ENCODE assay signal across 9 cellular contexts in genomic region chr19:30784850-30785459, GRCh38.
A peak's percentile ranks its signal among the peaks of the same experiment; 100 is the strongest.
DNase-seq lines count a peak whose midpoint lies in the region; ATAC-seq and TF ChIP-seq lines count a peak whose summit lies in the region.
"Had no signal": no experiment of that assay in that cellular context is flagged by ENCODE, and none has a peak within 500 bp of the region (broad histone marks: within the 10 kb centered on the region; RNA-seq: fewer than 3 reads in every experiment).

No MANE protein-coding gene starts in this region.

- H3K9ac ChIP-seq in fibroblast of lung (ENCODE audit: insufficient read depth, low read length): no peak overlapping the region
- H3K9ac ChIP-seq: BLaER1 had no signal

- H3K9me3 Mint-ChIP-seq in activated CD8-positive, alpha-beta memory T cell treated with anti-CD3 and anti-CD28 coated beads, Interleukin-2, amount 10 ng/mL, durations not matched to agents 7 days and 5 days (ENCODE audit: low read depth): no peaks in the 10 kb centered on the region
- peaks cover 22% of the 10 kb centered on the region for H3K9me3 Mint-ChIP-seq in osteocyte (ENCODE audit: unreplicated experiment)

- no peak overlapping the region for H2AFZ ChIP-seq in fibroblast of lung (ENCODE audit: low read length)

- WGBS in upper lobe of left lung, 2 donors: 66% methylated on average over 12 of the region's 12 CpGs

- peak; percentile 29 for DNase-seq in NCI-H146 (lab: John Stamatoyannopoulos, UW)
- no peak for DNase-seq in NCI-H146 treated with DMSO at 0.1 percent for 48 hours (lab: John Stamatoyannopoulos, UW; ENCODE audit: unreplicated experiment)
- DNase-seq in NCI-H748 (lab: John Stamatoyannopoulos, UW; ENCODE audit: unreplicated experiment): peak; percentile 49
- peak; percentile 64 for DNase-seq in activated CD8-positive, alpha-beta memory T cell treated with anti-CD3 and anti-CD28 coated beads, Interleukin-2, amount 10 ng/mL, durations not matched to agents 7 days and 5 days
- DNase-seq in fibroblast of lung (ENCODE audit: low read depth in 2 of 2): peak in 1 of 2 donors; percentile 45
- DNase-seq in osteocyte (ENCODE audit: extremely low spot score, unreplicated experiment): peak; percentile 82
- DNase-seq in upper lobe of left lung: peak in 1 of 2 donors; percentile 49
- DNase-seq in NCI-H1694 treated with DMSO at 0.1 percent for 48 hours (lab: John Stamatoyannopoulos, UW): no peak

- H3K27ac Mint-ChIP-seq in activated CD8-positive, alpha-beta memory T cell treated with anti-CD3 and anti-CD28 coated beads, Interleukin-2, amount 10 ng/mL, durations not matched to agents 7 days and 5 days: no peak overlapping the region
- H3K27ac Mint-ChIP-seq in osteocyte (ENCODE audit: unreplicated experiment): no peak overlapping the region

- H3K27me3 Mint-ChIP-seq in activated CD8-positive, alpha-beta memory T cell treated with anti-CD3 and anti-CD28 coated beads, Interleukin-2, amount 10 ng/mL, durations not matched to agents 7 days and 5 days: no peaks in the 10 kb centered on the region
- H3K27me3 Mint-ChIP-seq in osteocyte (ENCODE audit: unreplicated experiment): no peaks in the 10 kb centered on the region

- no peaks in the 10 kb centered on the region for H3K36me3 Mint-ChIP-seq in activated CD8-positive, alpha-beta memory T cell treated with anti-CD3 and anti-CD28 coated beads, Interleukin-2, amount 10 ng/mL, durations not matched to agents 7 days and 5 days
- H3K36me3 Mint-ChIP-seq in osteocyte (ENCODE audit: unreplicated experiment): no peaks in the 10 kb centered on the region

- H3K9me3 ChIP-seq in fibroblast of lung (ENCODE audit: control insufficient read depth, insufficient read depth, low read depth, low read length): no peaks in the 10 kb centered on the region
- H3K9me3 ChIP-seq in upper lobe of left lung: no peaks in the 10 kb centered on the region
- H3K9me3 ChIP-seq: BLaER1 had no signal

- no peaks in the 10 kb centered on the region for H3K79me2 ChIP-seq in fibroblast of lung (ENCODE audit: control insufficient read depth, insufficient read depth, low read length)

- no peaks in the 10 kb centered on the region for H3K4me1 ChIP-seq in fibroblast of lung (ENCODE audit: control insufficient read depth, extremely low read depth, insufficient read depth, low read length)
- no peaks in the 10 kb centered on the region for H3K4me1 ChIP-seq in upper lobe of left lung
- H3K4me1 ChIP-seq: BLaER1 had no signal

- H3K4me3 Mint-ChIP-seq in activated CD8-positive, alpha-beta memory T cell treated with anti-CD3 and anti-CD28 coated beads, Interleukin-2, amount 10 ng/mL, durations not matched to agents 7 days and 5 days: no peak overlapping the region
- H3K4me3 Mint-ChIP-seq in osteocyte (ENCODE audit: unreplicated experiment): no peak overlapping the region

- H3K4me3 ChIP-seq in fibroblast of lung (replicated peaks in 1 of 4; ENCODE audit: control extremely low read depth in 1 of 4, insufficient read depth in 1 of 4, low read depth in 3 of 4, low read length in 4 of 4) (no peak overlapping the region), upper lobe of left lung (no peak overlapping the region)
- H3K4me3 ChIP-seq: BLaER1 had no signal

- no peak for TF ChIP-seq POLR2A in upper lobe of left lung (IDR thresholded peaks at IDR 0.05)

- H4K20me1 ChIP-seq in fibroblast of lung (ENCODE audit: control insufficient read depth, extremely low read depth, insufficient read depth, low read length): no peaks in the 10 kb centered on the region
- H4K20me1 ChIP-seq: BLaER1 had no signal

- TF ChIP-seq CTCF in fibroblast of lung (conservative IDR thresholded peaks at IDR 0.05 in 1 of 2, IDR thresholded peaks at IDR 0.05 in 1 of 2; ENCODE audit: low read depth in 1 of 2, low read length in 2 of 2) (peak; percentile 54 to 65), osteocyte (IDR thresholded peaks at IDR 0.05) (peak; percentile 46), upper lobe of left lung (IDR thresholded peaks at IDR 0.05) (peak; percentile 43 to 74 (median 67))

- no peaks in the 10 kb centered on the region for H3K4me1 Mint-ChIP-seq in activated CD8-positive, alpha-beta memory T cell treated with anti-CD3 and anti-CD28 coated beads, Interleukin-2, amount 10 ng/mL, durations not matched to agents 7 days and 5 days
- no peaks in the 10 kb centered on the region for H3K4me1 Mint-ChIP-seq in osteocyte (ENCODE audit: unreplicated experiment)

- H3K27ac ChIP-seq in fibroblast of lung (ENCODE audit: insufficient read depth, low read length) (no peak overlapping the region), upper lobe of left lung (no peak overlapping the region)
- H3K27ac ChIP-seq: BLaER1 had no signal

- CTCF ChIA-PET in activated CD8-positive, alpha-beta memory T cell treated with anti-CD3 and anti-CD28 coated beads, Interleukin-2, amount 10 ng/mL, durations not matched to agents 7 days and 5 days (lab: Charles Lee): interaction anchor here (0.6 to 1.7 kb wide), 5 partner anchors 8 to 1413 kb away, joined by 3 to 4 read pairs (median 3); no protein-coding TSS in a partner anchor

- H3K27me3 ChIP-seq in fibroblast of lung (ENCODE audit: control insufficient read depth, insufficient read depth, low read length) (no peaks in the 10 kb centered on the region), upper lobe of left lung (no peaks in the 10 kb centered on the region)
- H3K27me3 ChIP-seq: BLaER1 had no signal

- no peak overlapping the region for H3K4me2 ChIP-seq in fibroblast of lung (ENCODE audit: extremely low read depth, insufficient read depth, low read length)
- H3K4me2 ChIP-seq: BLaER1 had no signal

- TF ChIP-seq EP300 in upper lobe of left lung (IDR thresholded peaks at IDR 0.05): no peak

- H3K36me3 ChIP-seq in fibroblast of lung (ENCODE audit: control insufficient read depth, insufficient read depth, low read length) (no peaks in the 10 kb centered on the region), upper lobe of left lung (no peaks in the 10 kb centered on the region)
- H3K36me3 ChIP-seq: BLaER1 had no signal

- ATAC-seq in activated CD8-positive, alpha-beta memory T cell treated with anti-CD3 and anti-CD28 coated beads, Interleukin-2, amount 10 ng/mL, durations not matched to agents 7 days and 5 days: no peak
- ATAC-seq in upper lobe of left lung (ENCODE audit: low FRiP score in 2 of 2): peak in 1 of 2 donors; percentile 63

Comparison
In these comparisons a context has a peak if more than half of its experiments do, and no peak if none do; other contexts are left out.
1. DNase-seq: peak in NCI-H146 (single experiment), NCI-H748 (single experiment), activated CD8-positive, alpha-beta memory T cell treated with anti-CD3 and anti-CD28 coated beads, Interleukin-2, amount 10 ng/mL, durations not matched to agents 7 days and 5 days (single experiment) and osteocyte (single experiment); none in NCI-H146 treated with DMSO at 0.1 percent for 48 hours (single experiment) and NCI-H1694 treated with DMSO at 0.1 percent for 48 hours (single experiment).
2. Peak in every context shown above with its lines, with median percentiles within 50 percentile points of each other: CTCF ChIP-seq.